Comparison of ENCODE assay signal across 1 cellular context in genomic region chr2:31131871-31132270, GRCh38.
TF ChIP-seq lines count a peak whose summit lies in the region.

No MANE protein-coding gene starts in this region.

TF ChIP-seq in GM23338, 12 proteins besides CTCF, POLR2A, EP300 and RAD21 (continued from another document):
- no peak for TF ChIP-seq ZNF462 (CRISPR knock-in tag; IDR thresholded peaks at IDR 0.05)
- TF ChIP-seq NANOG (IDR thresholded peaks at IDR 0.05; ENCODE audit: borderline replicate concordance): no peak
- TF ChIP-seq JUNB (IDR thresholded peaks at IDR 0.05; ENCODE audit: unreplicated experiment): no peak
